In genomic region chr16:89171216-89172170, GRCh38 we compare ENCODE assay signal across 8 cellular contexts. TPM values are rescaled to one million over a fixed set of nuclear protein-coding genes. Genes with fewer than 3 reads are reported as not detected.
DNase-seq lines count a peak whose midpoint lies in the region; ATAC-seq and TF ChIP-seq lines count a peak whose summit lies in the region.

CDH15 (plus strand) TSS chr16:89171748; CDS start chr16:89171832, 84 bp downstream.

- H3K27me3 Mint-ChIP-seq in activated CD8-positive, alpha-beta T cell treated with anti-CD3 and anti-CD28 coated beads for 36 hours = peaks cover 2% of the 10 kb centered on the region

- peak within 1 kb of the TSS; percentile 48 for H3K4me3 Mint-ChIP-seq in activated CD8-positive, alpha-beta T cell treated with anti-CD3 and anti-CD28 coated beads for 36 hours

- TF ChIP-seq CTCF in BE2C (IDR thresholded peaks at IDR 0.05; ENCODE audit: low read depth, low read length) = no peak
- no peak for TF ChIP-seq CTCF in activated CD8-positive, alpha-beta T cell treated with anti-CD3 and anti-CD28 coated beads for 36 hours (IDR thresholded peaks at IDR 0.05)

- 7% methylated on average over 68 of the region's 74 CpGs for WGBS in ectodermal cell, 2 experiments

- no peaks in the 10 kb centered on the region for H3K36me3 ChIP-seq in BE2C
- no peaks in the 10 kb centered on the region for H3K36me3 ChIP-seq in ectodermal cell (ENCODE audit: control insufficient read depth, insufficient read depth, low read length)

- peak; percentile 75 for ATAC-seq in GM19452 (IDR thresholded peaks at IDR 0.05; ENCODE audit: unreplicated experiment)
- ATAC-seq in HG03571 (IDR thresholded peaks at IDR 0.05; ENCODE audit: unreplicated experiment) = peak; percentile 69
- peak; percentile 96 for ATAC-seq in activated CD8-positive, alpha-beta T cell treated with anti-CD3 and anti-CD28 coated beads for 36 hours

- H3K9me3 Mint-ChIP-seq in activated CD8-positive, alpha-beta T cell treated with anti-CD3 and anti-CD28 coated beads for 36 hours = no peaks in the 10 kb centered on the region

- no peak within 1 kb of the TSS for H3K27ac Mint-ChIP-seq in activated CD8-positive, alpha-beta T cell treated with anti-CD3 and anti-CD28 coated beads for 36 hours

- H3K9me3 ChIP-seq in BE2C = no peaks in the 10 kb centered on the region
- no peaks in the 10 kb centered on the region for H3K9me3 ChIP-seq in ectodermal cell (ENCODE audit: control insufficient read depth, low read length)

- CTCF ChIA-PET in activated CD8-positive, alpha-beta T cell treated with anti-CD3 and anti-CD28 coated beads for 36 hours (lab: Charles Lee) = interaction anchor here (0.7 to 1.6 kb wide), 5 partner anchors 45 to 359 kb away, joined by 3 to 4 read pairs (median 3); partner anchors contain the start of genes APRT and ZNF778

- peaks cover 4% of the 10 kb centered on the region for H3K4me1 ChIP-seq in BE2C
- H3K4me1 ChIP-seq in ectodermal cell (ENCODE audit: control insufficient read depth, insufficient read depth, low read length) = peaks cover 36% of the 10 kb centered on the region

- H3K27ac ChIP-seq in ectodermal cell (ENCODE audit: insufficient read depth, low read depth, low read length, poor library complexity, severe bottlenecking) = no peak within 1 kb of the TSS

- H3K4me3 ChIP-seq in BE2C (ENCODE audit: low read depth, low read length) = peak within 1 kb of the TSS; percentile 24
- H3K4me3 ChIP-seq in ectodermal cell (ENCODE audit: insufficient read depth, low read depth, low read length) = peak within 1 kb of the TSS; percentile 22

- POLR2A ChIA-PET in activated CD8-positive, alpha-beta T cell treated with anti-CD3 and anti-CD28 coated beads for 36 hours (lab: Charles Lee) = interaction anchor here (1.2 kb wide), 1 partner anchor 361 kb away, joined by 3 read pairs; no protein-coding TSS in a partner anchor

- H3K36me3 Mint-ChIP-seq in activated CD8-positive, alpha-beta T cell treated with anti-CD3 and anti-CD28 coated beads for 36 hours (ENCODE audit: low read depth) = no peaks in the 10 kb centered on the region

- peaks cover 37% of the 10 kb centered on the region for H3K27me3 ChIP-seq in BE2C
- H3K27me3 ChIP-seq in ectodermal cell (ENCODE audit: control insufficient read depth, insufficient read depth, low read length, poor library complexity, severe bottlenecking) = peaks cover 33% of the 10 kb centered on the region

- peak; percentile 99 for DNase-seq in BE2C
- DNase-seq in NCI-H748 treated with DMSO at 0.1 percent for 48 hours (lab: John Stamatoyannopoulos, UW) = peak; percentile 72
- DNase-seq in activated CD8-positive, alpha-beta T cell treated with anti-CD3 and anti-CD28 coated beads for 36 hours = peak; percentile 98
- DNase-seq in medulla oblongata (ENCODE audit: extremely low spot score) = peak; percentile 85
- DNase-seq in stimulated activated CD4-positive, alpha-beta T cell treated with anti-CD3 and anti-CD28 coated beads, TNF-alpha, amount 100 ng/mL, for 24 hours (ENCODE audit: low read depth in 3 of 3) = peak; percentile 88 to 97 (median 90)

- intact Hi-C loops in activated CD8-positive, alpha-beta T cell treated with anti-CD3 and anti-CD28 coated beads for 36 hours (cut with micrococcal nuclease) = loop anchor here (10.0 kb wide), 1 partner anchor 347 kb away; no protein-coding TSS in a partner anchor

- H3K4me1 Mint-ChIP-seq in activated CD8-positive, alpha-beta T cell treated with anti-CD3 and anti-CD28 coated beads for 36 hours (ENCODE audit: low read depth) = peaks cover 9% of the 10 kb centered on the region

RNA-seq across cellular contexts. Expression of gene CDH15, which starts in this region (rescaled TPM):
- not detected for polyA plus RNA-seq in BE2C (2012; ENCODE audit: insufficient read depth, insufficient read length, low read depth)
- not detected for total RNA-seq in activated CD8-positive, alpha-beta T cell treated with anti-CD3 and anti-CD28 coated beads for 36 hours
- polyA plus RNA-seq in ectodermal cell (2013, experiment 1 of 4) = 0.67 TPM
- 0.76 TPM for polyA plus RNA-seq in ectodermal cell (2013, experiment 2 of 4)
- 0.48 TPM for polyA plus RNA-seq in ectodermal cell (2013, experiment 3 of 4)
- 0.65 TPM for polyA plus RNA-seq in ectodermal cell (2013, experiment 4 of 4)

Comparison
In these comparisons a context has a peak if more than half of its experiments do, and no peak if none do; other contexts are left out.
1. Peak in DNase-seq and ATAC-seq in activated CD8-positive, alpha-beta T cell treated with anti-CD3 and anti-CD28 coated beads for 36 hours; RNA of the gene not detected or under 1 TPM.